ENCODE assay signal across 8 cellular contexts in the genomic region with DNA sequence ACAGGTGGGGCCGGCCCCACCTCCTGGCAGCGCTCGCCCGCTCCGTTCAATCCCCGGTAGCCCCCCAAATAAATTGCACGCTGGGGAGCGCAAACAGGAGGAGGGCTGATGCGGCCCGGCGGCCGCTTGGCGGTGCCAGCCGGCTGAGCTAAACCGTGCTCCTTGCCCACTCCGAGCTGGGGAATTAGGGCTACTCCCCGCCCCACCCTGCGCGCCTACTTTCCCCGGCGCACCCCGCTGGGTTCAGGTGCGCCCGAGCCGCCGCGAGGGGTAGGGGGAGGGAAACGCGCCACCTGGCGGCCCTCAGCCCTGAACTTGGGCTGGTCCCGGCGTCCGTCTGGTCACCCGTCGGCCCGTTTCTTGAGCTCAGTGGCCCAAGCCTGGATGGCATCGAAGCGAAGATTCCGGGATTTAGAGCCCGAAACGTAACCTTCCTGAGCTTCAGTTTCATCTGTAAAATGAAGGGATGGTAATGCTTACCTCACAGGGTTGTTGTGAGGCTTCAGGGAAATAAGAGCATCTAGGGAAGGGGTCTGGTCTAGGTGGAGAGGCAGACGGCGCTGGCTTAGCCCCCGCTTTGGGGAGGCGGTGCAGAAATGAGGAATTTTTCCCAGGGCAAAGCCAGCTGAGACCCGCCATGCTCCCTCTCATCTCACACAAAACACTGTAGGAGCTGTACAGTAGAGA. TPM values are rescaled to one million over a fixed set of nuclear protein-coding genes. Genes with fewer than 3 reads are reported as not detected.
DNase-seq lines count a peak whose midpoint lies in the region; ATAC-seq, FAIRE-seq and TF ChIP-seq lines count a peak whose summit lies in the region.

No MANE protein-coding gene starts in this region.

- H3K4me3 ChIP-seq in CD8-positive, alpha-beta memory T cell (ENCODE audit: low read length): peak overlapping the region; percentile 61
- H3K4me3 ChIP-seq in HUES6 (ENCODE audit: low read depth, low read length): peak overlapping the region; percentile 92
- peak overlapping the region; percentile 75 for H3K4me3 ChIP-seq in SJCRH30
- H3K4me3 ChIP-seq in heart right ventricle: peak overlapping the region; percentile 43 to 75 (median 64)

- H3K27me3 Mint-ChIP-seq in CD8-positive, alpha-beta memory T cell: peaks cover 33 to 62% of the 10 kb centered on the region in 2 donors
- H3K27me3 Mint-ChIP-seq in activated naive CD4-positive, alpha-beta T cell treated with anti-CD3 and anti-CD28 coated beads, Interleukin-2, amount 50 U/mL, for 24 hours: peaks cover 37% of the 10 kb centered on the region
- H3K27me3 Mint-ChIP-seq in progenitor cell of endocrine pancreas: peaks cover 14% of the 10 kb centered on the region

- CTCF ChIA-PET in CD8-positive, alpha-beta memory T cell (lab: Charles Lee): interaction anchor here (0.6 to 9.8 kb wide), 26 partner anchors 9 to 296 kb away, joined by 3 to 110 read pairs (median 4); partner anchors contain the start of genes BMP8B, CAP1 and PPIE

- no peaks in the 10 kb centered on the region for H3K36me3 ChIP-seq in CD8-positive, alpha-beta memory T cell (ENCODE audit: insufficient read depth, low read length)
- no peaks in the 10 kb centered on the region for H3K36me3 ChIP-seq in HUES6 (ENCODE audit: control insufficient read depth, insufficient read depth, low read length)
- H3K36me3 ChIP-seq in SJCRH30: no peaks in the 10 kb centered on the region
- no peaks in the 10 kb centered on the region for H3K36me3 ChIP-seq in heart right ventricle

- peak; percentile 29 to 73 (median 57) for DNase-seq in CD8-positive, alpha-beta memory T cell
- peak in 1 of 2 experiments; percentile 69 for DNase-seq in SJCRH30
- peak; percentile 38 to 66 for DNase-seq in heart right ventricle
- peak; percentile 82 for DNase-seq in progenitor cell of endocrine pancreas (ENCODE audit: low spot score, unreplicated experiment)
- DNase-seq in urothelium cell line (ENCODE audit: low spot score): peak; percentile 84

- ATAC-seq in GM21381 (IDR thresholded peaks at IDR 0.05; ENCODE audit: unreplicated experiment): peak; percentile 70
- peak; percentile 74 to 91 (median 86) for ATAC-seq in heart right ventricle

- no peak overlapping the region for H3K27ac ChIP-seq in CD8-positive, alpha-beta memory T cell (ENCODE audit: low read depth, low read length)
- H3K27ac ChIP-seq in HUES6 (ENCODE audit: low read depth, low read length) (no peak overlapping the region), SJCRH30 (no peak overlapping the region), heart right ventricle (no peak overlapping the region)

- peaks cover 0 to under 1% (median 0%) of the 10 kb centered on the region in 5 donors for H3K9me3 Mint-ChIP-seq in CD8-positive, alpha-beta memory T cell
- peaks cover 2% of the 10 kb centered on the region for H3K9me3 Mint-ChIP-seq in activated naive CD4-positive, alpha-beta T cell treated with anti-CD3 and anti-CD28 coated beads, Interleukin-2, amount 50 U/mL, for 24 hours
- no peaks in the 10 kb centered on the region for H3K9me3 Mint-ChIP-seq in progenitor cell of endocrine pancreas (ENCODE audit: low read depth)

- peak overlapping the region; percentile 38 for H3K9ac ChIP-seq in HUES6 (ENCODE audit: low read length)

- no peaks in the 10 kb centered on the region for H3K9me3 ChIP-seq in CD8-positive, alpha-beta memory T cell (ENCODE audit: low read length)
- H3K9me3 ChIP-seq in HUES6 (ENCODE audit: control insufficient read depth, insufficient read depth, low read depth, low read length): peaks cover under 1% of the 10 kb centered on the region; the same call in 1 of the 2 replicates
- H3K9me3 ChIP-seq in SJCRH30 (replicated peaks): no peaks in the 10 kb centered on the region
- no peaks in the 10 kb centered on the region for H3K9me3 ChIP-seq in heart right ventricle

- H3K27ac Mint-ChIP-seq in CD8-positive, alpha-beta memory T cell: peak overlapping the region in 1 of 8 donors; percentile 38
- no peak overlapping the region for H3K27ac Mint-ChIP-seq in activated naive CD4-positive, alpha-beta T cell treated with anti-CD3 and anti-CD28 coated beads, Interleukin-2, amount 50 U/mL, for 24 hours
- H3K27ac Mint-ChIP-seq in progenitor cell of endocrine pancreas: peak overlapping the region; percentile 88

- no peaks in the 10 kb centered on the region for H3K36me3 Mint-ChIP-seq in CD8-positive, alpha-beta memory T cell
- no peaks in the 10 kb centered on the region for H3K36me3 Mint-ChIP-seq in activated naive CD4-positive, alpha-beta T cell treated with anti-CD3 and anti-CD28 coated beads, Interleukin-2, amount 50 U/mL, for 24 hours
- H3K36me3 Mint-ChIP-seq in progenitor cell of endocrine pancreas (ENCODE audit: insufficient read depth): peaks cover 2% of the 10 kb centered on the region

- peak; percentile 81 for FAIRE-seq in urothelium cell line (lab: Jason Lieb, UNC)

- H3K4me1 ChIP-seq in CD8-positive, alpha-beta memory T cell (ENCODE audit: insufficient read depth, low read length): peaks cover 5% of the 10 kb centered on the region
- H3K4me1 ChIP-seq in HUES6 (ENCODE audit: control insufficient read depth, insufficient read depth, low read length) (peaks cover 37% of the 10 kb centered on the region), SJCRH30 (peaks cover 25% of the 10 kb centered on the region), heart right ventricle (peaks cover 3 to 19% (median 16%) of the 10 kb centered on the region in 9 donors)

- intact Hi-C loops in heart right ventricle (cut with DNase I): loop anchor here in 9 of 10 donors (1.0 to 5.0 kb wide), 6 partner anchors 55 to 86 kb away; no protein-coding TSS in a partner anchor

- peak overlapping the region; percentile 74 to 89 (median 77) for H3K4me3 Mint-ChIP-seq in CD8-positive, alpha-beta memory T cell
- H3K4me3 Mint-ChIP-seq in activated naive CD4-positive, alpha-beta T cell treated with anti-CD3 and anti-CD28 coated beads, Interleukin-2, amount 50 U/mL, for 24 hours: peak overlapping the region; percentile 72
- peak overlapping the region; percentile 78 for H3K4me3 Mint-ChIP-seq in progenitor cell of endocrine pancreas (ENCODE audit: low read depth)

- POLR2A ChIA-PET in CD8-positive, alpha-beta memory T cell (lab: Charles Lee): interaction anchor here (0.6 to 0.8 kb wide), 2 partner anchors 19 to 843 kb away, joined by 3 to 4 read pairs; partner anchors contain the start of gene TRIT1

- WGBS in heart right ventricle, 2 donors: 3 to 4% methylated on average over 42 to 46 of the region's 46 CpGs

- H3K27me3 ChIP-seq in CD8-positive, alpha-beta memory T cell (ENCODE audit: insufficient read depth, low read length, poor library complexity, severe bottlenecking): peaks cover 19% of the 10 kb centered on the region
- H3K27me3 ChIP-seq in HUES6 (ENCODE audit: control insufficient read depth, insufficient read depth, low read length): peaks cover 22% of the 10 kb centered on the region
- 0 out of 2 replicates have a peak, but pooled peaks cover 9% of the 10 kb centered on the region for H3K27me3 ChIP-seq in SJCRH30
- H3K27me3 ChIP-seq in heart right ventricle: peaks cover 0 to 72% (median 55%) of the 10 kb centered on the region in 7 donors

- peaks cover 8 to 9% (median 8%) of the 10 kb centered on the region in 3 donors for H3K4me1 Mint-ChIP-seq in CD8-positive, alpha-beta memory T cell
- no peaks in the 10 kb centered on the region for H3K4me1 Mint-ChIP-seq in activated naive CD4-positive, alpha-beta T cell treated with anti-CD3 and anti-CD28 coated beads, Interleukin-2, amount 50 U/mL, for 24 hours
- peaks cover 29% of the 10 kb centered on the region for H3K4me1 Mint-ChIP-seq in progenitor cell of endocrine pancreas (ENCODE audit: low read depth)

- TF ChIP-seq CTCF in heart right ventricle (IDR thresholded peaks at IDR 0.05) (peak; percentile 43 to 81 (median 75)), progenitor cell of endocrine pancreas (IDR thresholded peaks at IDR 0.05; ENCODE audit: unreplicated experiment) (peak; percentile 82)

RNA-seq across cellular contexts. Expression of gene MYCL, which starts 0.5 kb away (rescaled TPM):
- under 1 TPM in 1 of 2 experiments, not detected in 1; 0.24 TPM for total RNA-seq in CD8-positive, alpha-beta memory T cell
- polyA plus RNA-seq in CD8-positive, alpha-beta memory T cell: not detected
- total RNA-seq in SJCRH30 (2014; rRNA removed; shearing (Covaris generic)): 14.4 and 16.4 TPM in 2 replicates
- total RNA-seq in heart right ventricle (1 to 10 TPM in 2 of 10 donors, under 1 TPM in 8; 0.30 to 2.5 (median 0.76) TPM), progenitor cell of endocrine pancreas (19.3 and 21.3 TPM in 2 replicates)
- under 1 TPM; 0.07 to 0.13 TPM for polyA plus RNA-seq in heart right ventricle

RNA-seq across cellular contexts. Expression of gene TRIT1, which starts 19.0 kb away (rescaled TPM):
- total RNA-seq in CD8-positive, alpha-beta memory T cell: 10 to 100 TPM; 33.1 to 34.0 TPM
- 10.3 TPM for polyA plus RNA-seq in CD8-positive, alpha-beta memory T cell
- total RNA-seq in SJCRH30 (2014; rRNA removed; shearing (Covaris generic)): 31.3 and 35.7 TPM in 2 replicates
- 10 to 100 TPM; 12.3 to 21.8 (median 16.8) TPM for total RNA-seq in heart right ventricle
- polyA plus RNA-seq in heart right ventricle: 10 to 100 TPM; 11.4 to 23.6 TPM
- total RNA-seq in progenitor cell of endocrine pancreas: 35.9 and 43.3 TPM in 2 replicates

RNA-seq across cellular contexts. Expression of gene MFSD2A, which starts 52.7 kb away (rescaled TPM):
- 10 to 100 TPM; 23.8 to 28.7 TPM for total RNA-seq in CD8-positive, alpha-beta memory T cell
- polyA plus RNA-seq in CD8-positive, alpha-beta memory T cell: 0.13 TPM
- total RNA-seq in SJCRH30 (2014; rRNA removed; shearing (Covaris generic)): 52.9 and 56.6 TPM in 2 replicates
- total RNA-seq in heart right ventricle (1 to 10 TPM in 1 of 10 donors, under 1 TPM in 7, not detected in 2; 0.31 to 1.2 (median 0.45) TPM), progenitor cell of endocrine pancreas (1.8 and 2.4 TPM in 2 replicates)
- 1 to 10 TPM in 1 of 2 donors, under 1 TPM in 1; 0.15 to 5.6 TPM for polyA plus RNA-seq in heart right ventricle
